In the genomic region with DNA sequence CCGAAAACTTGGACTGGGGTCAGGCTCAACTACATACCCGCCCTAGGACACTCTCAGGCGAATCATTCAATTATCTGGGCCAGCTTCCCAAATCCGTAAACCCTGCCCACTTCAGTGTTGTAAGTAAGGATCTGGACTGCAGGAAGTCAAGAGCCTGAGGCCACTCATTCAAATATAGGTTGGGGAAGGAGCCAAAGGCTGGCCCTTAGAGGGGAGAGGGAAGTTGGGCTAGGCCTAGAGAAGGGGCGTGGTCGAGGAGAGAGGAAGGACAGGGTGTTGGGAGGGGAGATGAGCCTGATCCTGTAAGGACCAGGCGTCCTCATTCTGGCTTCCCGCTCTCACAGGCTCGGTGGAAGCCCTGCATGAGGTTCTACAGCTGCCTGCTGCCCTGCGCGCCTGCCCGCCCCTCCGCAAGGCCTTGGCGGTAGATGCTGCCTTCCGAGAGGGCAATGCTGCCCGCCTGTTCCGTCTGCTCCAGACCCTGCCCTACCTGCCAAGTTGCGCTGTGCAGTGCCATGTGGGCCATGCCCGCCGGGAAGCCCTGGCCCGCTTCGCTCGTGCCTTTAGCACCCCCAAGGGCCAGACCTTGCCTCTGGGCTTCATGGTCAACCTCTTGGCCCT, we compare ENCODE assay signal across 11 cellular contexts. TPM values are rescaled to one million over a fixed set of nuclear protein-coding genes. Genes with fewer than 3 reads are reported as not detected.
DNase-seq lines count a peak whose midpoint lies in the region; ATAC-seq and TF ChIP-seq lines count a peak whose summit lies in the region.
"Had no signal": no experiment of that assay in that cellular context is flagged by ENCODE, and none has a peak within 500 bp of the region (broad histone marks: within the 10 kb centered on the region; RNA-seq: fewer than 3 reads in every experiment).

No MANE protein-coding gene starts in this region.

- no peaks in the 10 kb centered on the region for H3K4me1 ChIP-seq in fibroblast of lung (ENCODE audit: control insufficient read depth, extremely low read depth, insufficient read depth, low read length)

- no peaks in the 10 kb centered on the region for H3K27me3 ChIP-seq in fibroblast of lung (ENCODE audit: control insufficient read depth, insufficient read depth, low read length)

- no peak for TF ChIP-seq CTCF in fibroblast of lung (conservative IDR thresholded peaks at IDR 0.05 in 1 of 2, IDR thresholded peaks at IDR 0.05 in 1 of 2; ENCODE audit: low read depth in 1 of 2, low read length in 2 of 2)

- peaks cover 4% of the 10 kb centered on the region for H3K36me3 ChIP-seq in fibroblast of lung (ENCODE audit: control insufficient read depth, insufficient read depth, low read length)

- no peaks in the 10 kb centered on the region for H3K9me3 ChIP-seq in fibroblast of lung (ENCODE audit: control insufficient read depth, insufficient read depth, low read depth, low read length)

- no peak overlapping the region for H3K27ac ChIP-seq in fibroblast of lung (ENCODE audit: insufficient read depth, low read length)

- no peak overlapping the region for H3K9ac ChIP-seq in fibroblast of lung (ENCODE audit: insufficient read depth, low read length)

- H4K20me1 ChIP-seq in fibroblast of lung (ENCODE audit: control insufficient read depth, extremely low read depth, insufficient read depth, low read length): no peaks in the 10 kb centered on the region

- DNase-seq in EH (ENCODE audit: low read depth): peak; percentile 79
- DNase-seq in NOMO-1 treated with dmso at 0.1 percent for 144 hours (lab: John Stamatoyannopoulos, UW; ENCODE audit: unreplicated experiment): peak; percentile 62
- peak; percentile 23 to 45 for DNase-seq in fibroblast of lung (ENCODE audit: low read depth in 2 of 2)
- peak; percentile 76 for DNase-seq in pons (ENCODE audit: low spot score)
- DNase-seq in NCI-H526 (lab: John Stamatoyannopoulos, UW): no peak
- DNase-seq in cerebellar nuclear complex (lab: John Stamatoyannopoulos, UW): no peak
- DNase-seq: activated CD4-positive, alpha-beta T cell treated with anti-CD3 and anti-CD28 coated beads for 36 hours; NK-92 treated with Interleukin-12 subunit alpha and Interleukin-12 subunit beta, amount 100 ng/mL, for 24 hours had no signal

- no peak overlapping the region for H3K4me2 ChIP-seq in fibroblast of lung (ENCODE audit: extremely low read depth, insufficient read depth, low read length)

- H3K79me2 ChIP-seq in fibroblast of lung (ENCODE audit: control insufficient read depth, insufficient read depth, low read length): peaks cover 9% of the 10 kb centered on the region

- no peak for ATAC-seq in GM21737 (IDR thresholded peaks at IDR 0.05; ENCODE audit: unreplicated experiment)
- ATAC-seq in HG02798 (IDR thresholded peaks at IDR 0.05; ENCODE audit: poor library complexity, unreplicated experiment): no peak
- ATAC-seq: activated CD4-positive, alpha-beta T cell treated with anti-CD3 and anti-CD28 coated beads for 36 hours; stimulated activated memory B cell treated with anti-CD40 and anti-IgM and Interleukin-4, amounts not matched to agents 10 μg/mL and 1 μg/mL and 100 μg/mL, for 72 hours had no signal

- no peak overlapping the region for H2AFZ ChIP-seq in fibroblast of lung (ENCODE audit: low read length)

- H3K4me3 ChIP-seq in fibroblast of lung (replicated peaks in 1 of 4; ENCODE audit: control extremely low read depth in 1 of 4, insufficient read depth in 1 of 4, low read depth in 3 of 4, low read length in 4 of 4): no peak overlapping the region

RNA-seq across cellular contexts. Expression of a gene that starts 3.0 kb away (rescaled TPM):
- 8.6 and 10.0 TPM in 2 replicates for total RNA-seq in fibroblast of lung
- polyA plus RNA-seq in fibroblast of lung: 3.1 and 7.1 TPM in 2 replicates
- polyA plus RNA-seq in fibroblast of lung (2012): 6.9 and 17.2 TPM in 2 replicates
- polyA minus RNA-seq in fibroblast of lung (ENCODE audit: low replicate concordance): 3.4 and 12.1 TPM in 2 replicates

RNA-seq across cellular contexts. Expression of a gene that starts 14.4 kb away (rescaled TPM):
- 26.2 and 35.5 TPM in 2 replicates for total RNA-seq in fibroblast of lung
- 14.8 and 14.9 TPM in 2 replicates for polyA plus RNA-seq in fibroblast of lung
- 23.0 and 29.2 TPM in 2 replicates for polyA plus RNA-seq in fibroblast of lung (2012)
- 20.2 and 38.6 TPM in 2 replicates for polyA minus RNA-seq in fibroblast of lung (ENCODE audit: low replicate concordance)

RNA-seq across cellular contexts. Expression of a gene that starts 16.8 kb away (rescaled TPM):
- 11.3 and 14.4 TPM in 2 replicates for total RNA-seq in fibroblast of lung
- polyA plus RNA-seq in fibroblast of lung: 10.2 and 15.2 TPM in 2 replicates
- polyA plus RNA-seq in fibroblast of lung (2012): 15.7 and 23.9 TPM in 2 replicates
- 24.1 and 40.8 TPM in 2 replicates for polyA minus RNA-seq in fibroblast of lung (ENCODE audit: low replicate concordance)

RNA-seq across cellular contexts. Expression of a gene that starts 30.0 kb away (rescaled TPM):
- 99.9 and 138 TPM in 2 replicates for total RNA-seq in fibroblast of lung
- 99.2 and 173 TPM in 2 replicates for polyA plus RNA-seq in fibroblast of lung
- polyA plus RNA-seq in fibroblast of lung (2012): 125 and 179 TPM in 2 replicates
- 28.7 and 30.7 TPM in 2 replicates for polyA minus RNA-seq in fibroblast of lung (ENCODE audit: low replicate concordance)

RNA-seq across cellular contexts. Expression of a gene that starts 39.8 kb away (rescaled TPM):
- 0.26 and 3.0 TPM in 2 replicates for total RNA-seq in fibroblast of lung
- 4.6 and 18.1 TPM in 2 replicates for polyA plus RNA-seq in fibroblast of lung
- polyA plus RNA-seq in fibroblast of lung (2012): 6.3 and 23.6 TPM in 2 replicates
- 22.0 and 42.4 TPM in 2 replicates for polyA minus RNA-seq in fibroblast of lung (ENCODE audit: low replicate concordance)

Comparison
In these comparisons a context has a peak if more than half of its experiments do, and no peak if none do; other contexts are left out.
1. DNase-seq: peak in EH (single experiment), NOMO-1 treated with dmso at 0.1 percent for 144 hours (single experiment), fibroblast of lung (2 of 2) and pons (single experiment); none in NCI-H526 (0 of 2) and cerebellar nuclear complex (0 of 2).